Comparison of ENCODE assay signal across 8 cellular contexts in the genomic region with DNA sequence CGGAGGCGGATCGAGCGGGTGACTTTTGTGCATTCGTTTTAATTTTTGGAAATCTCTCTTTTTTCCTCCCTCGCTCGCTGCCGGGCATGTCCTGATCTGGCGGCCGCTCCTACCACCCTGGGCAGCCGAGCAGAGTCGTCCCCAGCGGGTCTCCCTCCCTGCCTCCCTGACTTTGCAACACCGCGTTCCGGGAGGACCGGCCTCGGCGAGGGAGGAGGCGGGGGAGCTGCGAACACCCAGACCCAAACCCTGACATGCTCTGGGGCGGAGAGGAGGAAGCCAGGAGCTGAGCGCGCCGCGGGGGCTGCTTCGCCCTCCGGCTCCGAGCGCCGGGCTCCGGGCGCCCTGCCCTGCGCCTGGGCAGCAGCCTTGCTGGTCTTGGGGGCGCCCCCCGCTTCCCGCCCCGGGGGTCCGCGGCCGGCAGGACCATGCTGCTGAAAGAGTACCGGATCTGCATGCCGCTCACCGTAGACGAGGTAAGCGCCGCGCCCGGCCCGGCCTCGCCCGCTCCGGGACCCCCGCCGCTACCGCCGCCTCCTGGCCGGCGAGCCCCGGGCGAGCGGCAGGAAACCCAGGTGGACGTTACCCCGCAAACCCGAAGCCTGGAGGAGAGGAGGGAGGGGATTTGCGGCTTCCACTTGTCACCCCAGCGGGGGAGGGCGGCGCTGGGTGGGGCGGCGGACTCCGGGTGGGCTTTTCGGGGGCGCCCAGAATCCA. TPM values are rescaled to one million over a fixed set of nuclear protein-coding genes. Genes with fewer than 3 reads are reported as not detected.
DNase-seq lines count a peak whose midpoint lies in the region; ATAC-seq lines count a peak whose summit lies in the region.

No MANE protein-coding gene starts in this region.

- no peaks in the 10 kb centered on the region for H3K9me3 ChIP-seq in esophagus (ENCODE audit: control insufficient read depth in 2 of 2, insufficient read depth in 1 of 2, low read depth in 1 of 2, low read length in 1 of 2)
- H3K9me3 ChIP-seq in thymus (ENCODE audit: control insufficient read depth): no peaks in the 10 kb centered on the region

- peaks cover 46% of the 10 kb centered on the region for H3K4me1 Mint-ChIP-seq in activated T-cell treated with anti-CD3 and anti-CD28 coated beads, Interleukin-2, amount 50 U/mL, for 4 hours (ENCODE audit: low read depth)
- peaks cover 25 to 30% (median 25%) of the 10 kb centered on the region in 3 donors for H3K4me1 Mint-ChIP-seq in naive B cell

- peak overlapping the region in 4 of 6 donors; percentile 66 to 93 (median 74) for H3K27ac Mint-ChIP-seq in naive B cell

- H3K27ac ChIP-seq in esophagus (ENCODE audit: low read depth in 2 of 2, low read length in 1 of 2) (peak overlapping the region; percentile 80 to 84), thymus (ENCODE audit: low read depth) (peak overlapping the region; percentile 95)

- ATAC-seq in HG02623 (IDR thresholded peaks at IDR 0.05; ENCODE audit: unreplicated experiment) (peak; percentile 12), naive B cell (ENCODE audit: low read depth in 2 of 2) (peak; percentile 24 to 27), HG02981 (IDR thresholded peaks at IDR 0.05; ENCODE audit: unreplicated experiment) (no peak)
- peak; percentile 29 to 36 for ATAC-seq in activated T-cell treated with anti-CD3 and anti-CD28 coated beads, Interleukin-2, amount 50 U/mL, for 4 hours

- H3K27me3 ChIP-seq in esophagus (ENCODE audit: control insufficient read depth in 1 of 2, insufficient read depth in 2 of 2, low read length in 2 of 2) (no peaks in the 10 kb centered on the region), thymus (ENCODE audit: control insufficient read depth, insufficient read depth) (no peaks in the 10 kb centered on the region)

- peaks cover 2% of the 10 kb centered on the region for H3K36me3 Mint-ChIP-seq in activated T-cell treated with anti-CD3 and anti-CD28 coated beads, Interleukin-2, amount 50 U/mL, for 4 hours (ENCODE audit: insufficient read depth)
- H3K36me3 Mint-ChIP-seq in naive B cell: no peaks in the 10 kb centered on the region

- H3K4me3 ChIP-seq in esophagus (ENCODE audit: low read depth in 1 of 2, low read length in 2 of 2) (peak overlapping the region; percentile 71 to 81), thymus (ENCODE audit: low read length) (peak overlapping the region; percentile 84)

- DNase-seq in GM03348 (ENCODE audit: low spot score) (peak; percentile 58), NCI-H69 (lab: John Stamatoyannopoulos, UW) (peak; percentile 80), naive B cell (peak; percentile 49)
- DNase-seq in activated T-cell treated with anti-CD3 and anti-CD28 coated beads, Interleukin-2, amount 50 U/mL, for 4 hours: peak; percentile 50

- H3K4me1 ChIP-seq in esophagus (ENCODE audit: control insufficient read depth in 2 of 2, insufficient read depth in 2 of 2, low read length in 1 of 2): no peaks in the 10 kb centered on the region
- peaks cover 8% of the 10 kb centered on the region for H3K4me1 ChIP-seq in thymus (ENCODE audit: control insufficient read depth, insufficient read depth, low read length)

- no peaks in the 10 kb centered on the region for H3K36me3 ChIP-seq in esophagus (ENCODE audit: control insufficient read depth in 2 of 2, insufficient read depth in 2 of 2, low read length in 1 of 2)
- no peaks in the 10 kb centered on the region for H3K36me3 ChIP-seq in thymus (ENCODE audit: control insufficient read depth, insufficient read depth)

- WGBS in esophagus, 2 donors: 0% methylated on average over 53 to 74 of the region's 74 CpGs
- under 1% methylated on average over 74 of the region's 74 CpGs for WGBS in thymus

- no peaks in the 10 kb centered on the region for H3K27me3 Mint-ChIP-seq in activated T-cell treated with anti-CD3 and anti-CD28 coated beads, Interleukin-2, amount 50 U/mL, for 4 hours (ENCODE audit: low read depth)
- H3K27me3 Mint-ChIP-seq in naive B cell: no peaks in the 10 kb centered on the region

- peak overlapping the region; percentile 84 for H3K4me3 Mint-ChIP-seq in activated T-cell treated with anti-CD3 and anti-CD28 coated beads, Interleukin-2, amount 50 U/mL, for 4 hours
- peak overlapping the region; percentile 85 to 95 (median 90) for H3K4me3 Mint-ChIP-seq in naive B cell

- no peaks in the 10 kb centered on the region for H3K9me3 Mint-ChIP-seq in activated T-cell treated with anti-CD3 and anti-CD28 coated beads, Interleukin-2, amount 50 U/mL, for 4 hours
- H3K9me3 Mint-ChIP-seq in naive B cell: no peaks in the 10 kb centered on the region

RNA-seq across cellular contexts. Expression of gene PITPNC1, which starts 0.8 kb away (rescaled TPM):
- total RNA-seq in activated T-cell treated with anti-CD3 and anti-CD28 coated beads, Interleukin-2, amount 50 U/mL, for 4 hours: 10 to 100 TPM; 14.3 to 28.0 (median 19.7) TPM
- polyA plus RNA-seq in esophagus (1 to 10 TPM; 7.9 to 9.6 TPM), naive B cell (ENCODE audit: low read depth in 6 of 6) (10 to 100 TPM in 4 of 6 donors, 1 to 10 TPM in 2; 7.2 to 14.5 (median 12.3) TPM), thymus (27.0 TPM)

RNA-seq across cellular contexts. Expression of gene PSMD12, which starts 11.5 kb away (rescaled TPM):
- 100 to 1,000 TPM; 127 to 142 (median 139) TPM for total RNA-seq in activated T-cell treated with anti-CD3 and anti-CD28 coated beads, Interleukin-2, amount 50 U/mL, for 4 hours
- 10 to 100 TPM; 20.3 to 28.7 TPM for polyA plus RNA-seq in esophagus
- polyA plus RNA-seq in naive B cell (ENCODE audit: low read depth in 6 of 6): 10 to 100 TPM; 24.3 to 31.0 (median 26.4) TPM
- 33.7 TPM for polyA plus RNA-seq in thymus
